1 cellular context compared by ENCODE assay signal in genomic region chr14:85439696-85440328, GRCh38.
TF ChIP-seq lines count a peak whose summit lies in the region.

No MANE protein-coding gene starts in this region.

TF ChIP-seq in SK-N-SH, 30 proteins besides CTCF, POLR2A, EP300 and RAD21 (continued from another document):
- TF ChIP-seq SMC3 (IDR thresholded peaks at IDR 0.05; ENCODE audit: low read depth, low read length) = no peak
- no peak for TF ChIP-seq MAX (IDR thresholded peaks at IDR 0.05; ENCODE audit: low read depth)
